2 cellular contexts compared by ENCODE assay signal in genomic region chr6:28252507-28252975, GRCh38.
TF ChIP-seq lines count a peak whose summit lies in the region.

No MANE protein-coding gene starts in this region.

TF ChIP-seq in H1, 55 proteins besides CTCF, POLR2A, EP300 and RAD21:
- no peak for TF ChIP-seq GTF2F1 (IDR thresholded peaks at IDR 0.05; ENCODE audit: borderline replicate concordance, low read depth, low read length)
- no peak for TF ChIP-seq CEBPB (IDR thresholded peaks at IDR 0.05; ENCODE audit: low read depth, low read length)
- TF ChIP-seq MAX (IDR thresholded peaks at IDR 0.05) = no peak
- TF ChIP-seq SP4 (IDR thresholded peaks at IDR 0.05; ENCODE audit: low read length) = no peak
- no peak for TF ChIP-seq CREB1 (IDR thresholded peaks at IDR 0.05)
- no peak for TF ChIP-seq SIN3A (conservative IDR thresholded peaks at IDR 0.05 in 1 of 2, IDR thresholded peaks at IDR 0.05 in 1 of 2; ENCODE audit: low read depth in 1 of 2, low read length in 2 of 2)
- no peak for TF ChIP-seq RNF2 (IDR thresholded peaks at IDR 0.05; ENCODE audit: borderline replicate concordance, low read depth, low read length, missing control alignments, poor library complexity, severe bottlenecking)
- no peak for TF ChIP-seq MAFK (IDR thresholded peaks at IDR 0.05; ENCODE audit: low read depth, low read length)
- no peak for TF ChIP-seq CBX8 (IDR thresholded peaks at IDR 0.05; ENCODE audit: borderline replicate concordance, low read depth, low read length)
- TF ChIP-seq SP2 (IDR thresholded peaks at IDR 0.05; ENCODE audit: low read length) = no peak
- no peak for TF ChIP-seq TAF7 (optimal IDR thresholded peaks at IDR 0.05; ENCODE audit: borderline replicate concordance, low read depth, low read length)
- TF ChIP-seq SRF (IDR thresholded peaks at IDR 0.05; ENCODE audit: low read depth, low read length) = no peak
TF ChIP-seq in H1: peak in this region for 0.

TF ChIP-seq in neural cell, 6 proteins besides CTCF, POLR2A, EP300 and RAD21:
- TF ChIP-seq SMC3 (conservative IDR thresholded peaks at IDR 0.05; ENCODE audit: poor library complexity) = peak; percentile 3
- TF ChIP-seq EZH2 (IDR thresholded peaks at IDR 0.05; ENCODE audit: borderline replicate concordance, insufficient read depth, low read length, poor library complexity, severe bottlenecking) = no peak
